ENCODE assay signal across 9 cellular contexts in genomic region chr11:44775366-44776356, GRCh38. TPM values are rescaled to one million over a fixed set of nuclear protein-coding genes. Genes with fewer than 3 reads are reported as not detected.
DNase-seq lines count a peak whose midpoint lies in the region; ATAC-seq and TF ChIP-seq lines count a peak whose summit lies in the region.
"Had no signal": no experiment of that assay in that cellular context is flagged by ENCODE, and none has a peak within 500 bp of the region (broad histone marks: within the 10 kb centered on the region; RNA-seq: fewer than 3 reads in every experiment).

No MANE protein-coding gene starts in this region.

- intact Hi-C loops in left cardiac atrium (cut with DNase I), result loop anchor here in 1 of 2 donors (2.0 to 5.0 kb wide), 2 partner anchors 42 to 47 kb away; no protein-coding TSS in a partner anchor

- H3K4me1 ChIP-seq in RWPE2 (ENCODE audit: insufficient read depth, poor library complexity, severe bottlenecking), result no peaks in the 10 kb centered on the region

- no peaks in the 10 kb centered on the region for H3K36me3 ChIP-seq in RWPE2 (ENCODE audit: low read depth)

- no peak overlapping the region for H3K4me3 ChIP-seq in RWPE2 (ENCODE audit: severe bottlenecking)
- H3K4me3 ChIP-seq: SK-N-MC had no signal

- H3K27ac ChIP-seq in RWPE2 (ENCODE audit: poor library complexity, severe bottlenecking), result no peak overlapping the region
- H3K27ac ChIP-seq: SK-N-MC had no signal

- in situ Hi-C loops in Caki2 (cut with HindIII; ENCODE audit: low pct_unique_long_range_greater_than_20kb, low sequenced_read_pairs), result no loop called here

- no peaks in the 10 kb centered on the region for H3K27me3 ChIP-seq in RWPE2 (ENCODE audit: insufficient read depth, poor library complexity, severe bottlenecking)

- no peaks in the 10 kb centered on the region for H3K9me3 ChIP-seq in RWPE2 (ENCODE audit: severe bottlenecking)

- TF ChIP-seq CTCF in RWPE2 (IDR thresholded peaks at IDR 0.05; ENCODE audit: poor library complexity, severe bottlenecking), result peak; percentile 78

- ATAC-seq in RWPE2 (ENCODE audit: low read depth) (peak; percentile 68; the same call in 2 of the 3 replicates), left cardiac atrium (peak; percentile 27 to 58), HG02610 (IDR thresholded peaks at IDR 0.05; ENCODE audit: unreplicated experiment) (no peak)

- peak; percentile 10 for DNase-seq in Caki2 (ENCODE audit: low read depth)
- DNase-seq in HPDE6-E6E7 (ENCODE audit: extremely low spot score), result peak; percentile 58
- DNase-seq in RWPE2 (ENCODE audit: low spot score), result no peak
- peak; percentile 37 for DNase-seq in activated gamma-delta T cell treated with anti-CD3 and anti-CD28 coated beads, Interleukin-2, amount 50 U/mL, for 16 hours (ENCODE audit: low read depth)
- DNase-seq in left cardiac atrium, result peak; percentile 58
- DNase-seq in stimulated activated CD4-positive, alpha-beta T cell treated with anti-CD3 and anti-CD28 coated beads, Interleukin-12 subunit alpha, Interleukin-12 subunit beta, amount 100 ng/mL, for 48 hours (ENCODE audit: low read depth in 2 of 3, low spot score in 1 of 3), result peak; percentile 46 to 69 (median 61)
- DNase-seq in GOT3 (lab: John Stamatoyannopoulos, UW), result no peak

RNA-seq across cellular contexts. Expression of gene TSPAN18, which starts 48.9 kb away (rescaled TPM):
- total RNA-seq in Caki2 (2014; rRNA removed; shearing (Covaris generic); ENCODE audit: low replicate concordance), result not detected in 2 replicates
- 100 to 1,000 TPM; 152 to 166 TPM for total RNA-seq in left cardiac atrium

Comparison
In these comparisons a context has a peak if more than half of its experiments do, and no peak if none do; other contexts are left out.
1. DNase-seq: peak in Caki2 (single experiment), HPDE6-E6E7 (single experiment), activated gamma-delta T cell treated with anti-CD3 and anti-CD28 coated beads, Interleukin-2, amount 50 U/mL, for 16 hours (single experiment), left cardiac atrium (single experiment) and stimulated activated CD4-positive, alpha-beta T cell treated with anti-CD3 and anti-CD28 coated beads, Interleukin-12 subunit alpha, Interleukin-12 subunit beta, amount 100 ng/mL, for 48 hours (3 of 3); none in RWPE2 (single experiment) and GOT3 (single experiment).
2. RNA of gene TSPAN18, which starts 48.9 kb away (total RNA-seq): 152 to 166 TPM in left cardiac atrium; not detected in Caki2; every median in the first group is over 100 times any median in the second.